1 cellular context compared by ENCODE assay signal in the genomic region with DNA sequence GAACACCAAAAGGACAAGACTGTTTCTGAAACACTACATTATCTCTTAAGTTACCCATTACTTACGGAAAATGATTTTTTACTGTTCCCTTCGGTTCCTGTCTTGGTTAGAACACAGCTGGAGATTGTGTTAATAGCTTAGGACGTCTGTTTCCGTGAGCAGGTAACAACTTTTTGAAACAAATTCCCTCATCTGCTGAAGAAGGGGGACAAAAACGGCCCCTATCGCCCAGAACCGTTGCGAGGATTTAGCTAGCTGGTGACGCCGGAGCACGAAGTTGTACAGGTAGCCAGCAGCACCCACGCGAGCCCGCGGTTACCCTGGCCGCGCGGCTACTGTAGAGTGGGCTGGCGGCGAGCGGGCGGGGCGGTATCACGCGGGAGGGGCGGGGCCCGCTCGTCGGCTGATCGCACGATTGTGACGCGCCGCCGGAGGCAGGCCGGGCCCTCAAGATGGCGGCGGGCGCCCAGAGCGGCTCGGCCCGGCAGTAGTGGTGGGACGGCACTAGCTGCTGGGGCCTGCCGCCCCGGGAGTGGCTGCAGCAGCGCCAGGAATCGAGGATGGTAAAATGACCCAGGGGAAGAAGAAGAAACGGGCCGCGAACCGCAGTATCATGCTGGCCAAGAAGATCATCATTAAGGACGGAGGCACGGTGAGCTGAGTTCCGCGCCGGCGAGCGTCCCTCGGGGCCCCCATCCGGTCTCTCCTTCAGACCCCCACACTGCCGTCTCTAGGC.
A peak's percentile ranks its signal among the peaks of the same experiment; 100 is the strongest.
TF ChIP-seq lines count a peak whose summit lies in the region.

No MANE protein-coding gene starts in this region.

TF ChIP-seq in GM12878, 131 proteins besides CTCF, POLR2A, EP300 and RAD21 (continued from another document and continues in another):
- TF ChIP-seq, protein P1, sequence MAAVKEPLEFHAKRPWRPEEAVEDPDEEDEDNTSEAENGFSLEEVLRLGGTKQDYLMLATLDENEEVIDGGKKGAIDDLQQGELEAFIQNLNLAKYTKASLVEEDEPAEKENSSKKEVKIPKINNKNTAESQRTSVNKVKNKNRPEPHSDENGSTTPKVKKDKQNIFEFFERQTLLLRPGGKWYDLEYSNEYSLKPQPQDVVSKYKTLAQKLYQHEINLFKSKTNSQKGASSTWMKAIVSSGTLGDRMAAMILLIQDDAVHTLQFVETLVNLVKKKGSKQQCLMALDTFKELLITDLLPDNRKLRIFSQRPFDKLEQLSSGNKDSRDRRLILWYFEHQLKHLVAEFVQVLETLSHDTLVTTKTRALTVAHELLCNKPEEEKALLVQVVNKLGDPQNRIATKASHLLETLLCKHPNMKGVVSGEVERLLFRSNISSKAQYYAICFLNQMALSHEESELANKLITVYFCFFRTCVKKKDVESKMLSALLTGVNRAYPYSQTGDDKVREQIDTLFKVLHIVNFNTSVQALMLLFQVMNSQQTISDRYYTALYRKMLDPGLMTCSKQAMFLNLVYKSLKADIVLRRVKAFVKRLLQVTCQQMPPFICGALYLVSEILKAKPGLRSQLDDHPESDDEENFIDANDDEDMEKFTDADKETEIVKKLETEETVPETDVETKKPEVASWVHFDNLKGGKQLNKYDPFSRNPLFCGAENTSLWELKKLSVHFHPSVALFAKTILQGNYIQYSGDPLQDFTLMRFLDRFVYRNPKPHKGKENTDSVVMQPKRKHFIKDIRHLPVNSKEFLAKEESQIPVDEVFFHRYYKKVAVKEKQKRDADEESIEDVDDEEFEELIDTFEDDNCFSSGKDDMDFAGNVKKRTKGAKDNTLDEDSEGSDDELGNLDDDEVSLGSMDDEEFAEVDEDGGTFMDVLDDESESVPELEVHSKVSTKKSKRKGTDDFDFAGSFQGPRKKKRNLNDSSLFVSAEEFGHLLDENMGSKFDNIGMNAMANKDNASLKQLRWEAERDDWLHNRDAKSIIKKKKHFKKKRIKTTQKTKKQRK (IDR thresholded peaks at IDR 0.05; ENCODE audit: low read depth, low read length) = no peak
- TF ChIP-seq E2F4 (IDR thresholded peaks at IDR 0.05; ENCODE audit: low read depth, low read length) (no peak), CHD4 (IDR thresholded peaks at IDR 0.05) (no peak), IRF3 (IDR thresholded peaks at IDR 0.05) (no peak), NRF1 (conservative IDR thresholded peaks at IDR 0.05; ENCODE audit: low read depth, low read length) (no peak; the same call in 1 of the 2 replicates), IKZF2 (IDR thresholded peaks at IDR 0.05) (peak in 1 of 2 experiments; percentile 24; a peak in 1 of 4 replicates), LARP7 (IDR thresholded peaks at IDR 0.05) (no peak), ESRRA (IDR thresholded peaks at IDR 0.05; ENCODE audit: low read length) (no peak), ZBED1 (IDR thresholded peaks at IDR 0.05; ENCODE audit: borderline replicate concordance) (0 out of 2 replicates have a peak, but pooled peaks have one; percentile 38), TCF3 (IDR thresholded peaks at IDR 0.05; ENCODE audit: borderline replicate concordance, insufficient read depth, low read depth, low read length) (no peak), SIX5 (IDR thresholded peaks at IDR 0.05; ENCODE audit: low read depth, low read length, severe bottlenecking) (no peak), CREB1 (IDR thresholded peaks at IDR 0.05; ENCODE audit: low read depth) (peak; percentile 93), HSF1 (IDR thresholded peaks at IDR 0.05; ENCODE audit: low read depth, low read length) (no peak), BHLHE40 (IDR thresholded peaks at IDR 0.05; ENCODE audit: borderline replicate concordance in 1 of 2, low read depth in 2 of 2, low read length in 1 of 2) (peak; percentile 87 to 95), HCFC1 (IDR thresholded peaks at IDR 0.05; ENCODE audit: low read length) (no peak; the same call in 1 of the 2 replicates), SMARCA5 (IDR thresholded peaks at IDR 0.05) (peak; percentile 67), POLR2AphosphoS2 (IDR thresholded peaks at IDR 0.05; ENCODE audit: low read depth, low read length) (peak; percentile 87), NBN (IDR thresholded peaks at IDR 0.05) (peak; percentile 74), BMI1 (IDR thresholded peaks at IDR 0.05; ENCODE audit: borderline replicate concordance) (no peak), SREBF2 (IDR thresholded peaks at IDR 0.05; ENCODE audit: low read length) (peak; percentile 56; the same call in 1 of the 2 replicates), IRF4 (IDR thresholded peaks at IDR 0.05; ENCODE audit: low read depth, low read length) (no peak), SMC3 (IDR thresholded peaks at IDR 0.05; ENCODE audit: borderline replicate concordance, low read length) (0 out of 2 replicates have a peak, but pooled peaks have one; percentile 8), FOS (IDR thresholded peaks at IDR 0.05; ENCODE audit: borderline replicate concordance, extremely low read depth, insufficient read length) (no peak), TAF1 (IDR thresholded peaks at IDR 0.05; ENCODE audit: borderline replicate concordance, low read depth, low read length) (peak; percentile 97), YY1 (IDR thresholded peaks at IDR 0.05; ENCODE audit: low read depth, low read length) (peak; percentile 98), USF1 (IDR thresholded peaks at IDR 0.05; ENCODE audit: borderline replicate concordance, extremely low read length, insufficient read depth, low read depth, low read length) (peak; percentile 26), PAX5 (IDR thresholded peaks at IDR 0.05; ENCODE audit: borderline replicate concordance, low read depth, low read length) (no peak; the same call in 1 of the 2 replicates), ASH2L (IDR thresholded peaks at IDR 0.05; ENCODE audit: borderline replicate concordance, low read depth) (no peak), SIN3A (IDR thresholded peaks at IDR 0.05; ENCODE audit: low read depth, low read length) (0 out of 2 replicates have a peak, but pooled peaks have one; percentile 64), CBX5 (IDR thresholded peaks at IDR 0.05; ENCODE audit: low read depth) (peak; percentile 47; the same call in 1 of the 2 replicates)
- TF ChIP-seq, protein P2, sequence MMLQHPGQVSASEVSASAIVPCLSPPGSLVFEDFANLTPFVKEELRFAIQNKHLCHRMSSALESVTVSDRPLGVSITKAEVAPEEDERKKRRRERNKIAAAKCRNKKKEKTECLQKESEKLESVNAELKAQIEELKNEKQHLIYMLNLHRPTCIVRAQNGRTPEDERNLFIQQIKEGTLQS (IDR thresholded peaks at IDR 0.05; ENCODE audit: borderline replicate concordance, extremely low read depth, low read depth, low read length) = no peak
- TF ChIP-seq, protein P3, sequence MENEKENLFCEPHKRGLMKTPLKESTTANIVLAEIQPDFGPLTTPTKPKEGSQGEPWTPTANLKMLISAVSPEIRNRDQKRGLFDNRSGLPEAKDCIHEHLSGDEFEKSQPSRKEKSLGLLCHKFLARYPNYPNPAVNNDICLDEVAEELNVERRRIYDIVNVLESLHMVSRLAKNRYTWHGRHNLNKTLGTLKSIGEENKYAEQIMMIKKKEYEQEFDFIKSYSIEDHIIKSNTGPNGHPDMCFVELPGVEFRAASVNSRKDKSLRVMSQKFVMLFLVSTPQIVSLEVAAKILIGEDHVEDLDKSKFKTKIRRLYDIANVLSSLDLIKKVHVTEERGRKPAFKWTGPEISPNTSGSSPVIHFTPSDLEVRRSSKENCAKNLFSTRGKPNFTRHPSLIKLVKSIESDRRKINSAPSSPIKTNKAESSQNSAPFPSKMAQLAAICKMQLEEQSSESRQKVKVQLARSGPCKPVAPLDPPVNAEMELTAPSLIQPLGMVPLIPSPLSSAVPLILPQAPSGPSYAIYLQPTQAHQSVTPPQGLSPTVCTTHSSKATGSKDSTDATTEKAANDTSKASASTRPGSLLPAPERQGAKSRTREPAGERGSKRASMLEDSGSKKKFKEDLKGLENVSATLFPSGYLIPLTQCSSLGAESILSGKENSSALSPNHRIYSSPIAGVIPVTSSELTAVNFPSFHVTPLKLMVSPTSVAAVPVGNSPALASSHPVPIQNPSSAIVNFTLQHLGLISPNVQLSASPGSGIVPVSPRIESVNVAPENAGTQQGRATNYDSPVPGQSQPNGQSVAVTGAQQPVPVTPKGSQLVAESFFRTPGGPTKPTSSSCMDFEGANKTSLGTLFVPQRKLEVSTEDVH (IDR thresholded peaks at IDR 0.05; ENCODE audit: low read depth, partially characterized antibody) = no peak
- TF ChIP-seq, protein P4, sequence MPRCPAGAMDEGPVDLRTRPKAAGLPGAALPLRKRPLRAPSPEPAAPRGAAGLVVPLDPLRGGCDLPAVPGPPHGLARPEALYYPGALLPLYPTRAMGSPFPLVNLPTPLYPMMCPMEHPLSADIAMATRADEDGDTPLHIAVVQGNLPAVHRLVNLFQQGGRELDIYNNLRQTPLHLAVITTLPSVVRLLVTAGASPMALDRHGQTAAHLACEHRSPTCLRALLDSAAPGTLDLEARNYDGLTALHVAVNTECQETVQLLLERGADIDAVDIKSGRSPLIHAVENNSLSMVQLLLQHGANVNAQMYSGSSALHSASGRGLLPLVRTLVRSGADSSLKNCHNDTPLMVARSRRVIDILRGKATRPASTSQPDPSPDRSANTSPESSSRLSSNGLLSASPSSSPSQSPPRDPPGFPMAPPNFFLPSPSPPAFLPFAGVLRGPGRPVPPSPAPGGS (IDR thresholded peaks at IDR 0.05; ENCODE audit: borderline replicate concordance, insufficient read depth, low read depth, low read length, poor library complexity, severe bottlenecking) = peak; percentile 54
- TF ChIP-seq, protein P5, sequence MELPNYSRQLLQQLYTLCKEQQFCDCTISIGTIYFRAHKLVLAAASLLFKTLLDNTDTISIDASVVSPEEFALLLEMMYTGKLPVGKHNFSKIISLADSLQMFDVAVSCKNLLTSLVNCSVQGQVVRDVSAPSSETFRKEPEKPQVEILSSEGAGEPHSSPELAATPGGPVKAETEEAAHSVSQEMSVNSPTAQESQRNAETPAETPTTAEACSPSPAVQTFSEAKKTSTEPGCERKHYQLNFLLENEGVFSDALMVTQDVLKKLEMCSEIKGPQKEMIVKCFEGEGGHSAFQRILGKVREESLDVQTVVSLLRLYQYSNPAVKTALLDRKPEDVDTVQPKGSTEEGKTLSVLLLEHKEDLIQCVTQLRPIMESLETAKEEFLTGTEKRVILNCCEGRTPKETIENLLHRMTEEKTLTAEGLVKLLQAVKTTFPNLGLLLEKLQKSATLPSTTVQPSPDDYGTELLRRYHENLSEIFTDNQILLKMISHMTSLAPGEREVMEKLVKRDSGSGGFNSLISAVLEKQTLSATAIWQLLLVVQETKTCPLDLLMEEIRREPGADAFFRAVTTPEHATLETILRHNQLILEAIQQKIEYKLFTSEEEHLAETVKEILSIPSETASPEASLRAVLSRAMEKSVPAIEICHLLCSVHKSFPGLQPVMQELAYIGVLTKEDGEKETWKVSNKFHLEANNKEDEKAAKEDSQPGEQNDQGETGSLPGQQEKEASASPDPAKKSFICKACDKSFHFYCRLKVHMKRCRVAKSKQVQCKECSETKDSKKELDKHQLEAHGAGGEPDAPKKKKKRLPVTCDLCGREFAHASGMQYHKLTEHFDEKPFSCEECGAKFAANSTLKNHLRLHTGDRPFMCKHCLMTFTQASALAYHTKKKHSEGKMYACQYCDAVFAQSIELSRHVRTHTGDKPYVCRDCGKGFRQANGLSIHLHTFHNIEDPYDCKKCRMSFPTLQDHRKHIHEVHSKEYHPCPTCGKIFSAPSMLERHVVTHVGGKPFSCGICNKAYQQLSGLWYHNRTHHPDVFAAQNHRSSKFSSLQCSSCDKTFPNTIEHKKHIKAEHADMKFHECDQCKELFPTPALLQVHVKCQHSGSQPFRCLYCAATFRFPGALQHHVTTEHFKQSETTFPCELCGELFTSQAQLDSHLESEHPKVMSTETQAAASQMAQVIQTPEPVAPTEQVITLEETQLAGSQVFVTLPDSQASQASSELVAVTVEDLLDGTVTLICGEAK (IDR thresholded peaks at IDR 0.05; ENCODE audit: borderline replicate concordance) = peak; percentile 39; the same call in 1 of the 2 replicates
- TF ChIP-seq, protein P6, sequence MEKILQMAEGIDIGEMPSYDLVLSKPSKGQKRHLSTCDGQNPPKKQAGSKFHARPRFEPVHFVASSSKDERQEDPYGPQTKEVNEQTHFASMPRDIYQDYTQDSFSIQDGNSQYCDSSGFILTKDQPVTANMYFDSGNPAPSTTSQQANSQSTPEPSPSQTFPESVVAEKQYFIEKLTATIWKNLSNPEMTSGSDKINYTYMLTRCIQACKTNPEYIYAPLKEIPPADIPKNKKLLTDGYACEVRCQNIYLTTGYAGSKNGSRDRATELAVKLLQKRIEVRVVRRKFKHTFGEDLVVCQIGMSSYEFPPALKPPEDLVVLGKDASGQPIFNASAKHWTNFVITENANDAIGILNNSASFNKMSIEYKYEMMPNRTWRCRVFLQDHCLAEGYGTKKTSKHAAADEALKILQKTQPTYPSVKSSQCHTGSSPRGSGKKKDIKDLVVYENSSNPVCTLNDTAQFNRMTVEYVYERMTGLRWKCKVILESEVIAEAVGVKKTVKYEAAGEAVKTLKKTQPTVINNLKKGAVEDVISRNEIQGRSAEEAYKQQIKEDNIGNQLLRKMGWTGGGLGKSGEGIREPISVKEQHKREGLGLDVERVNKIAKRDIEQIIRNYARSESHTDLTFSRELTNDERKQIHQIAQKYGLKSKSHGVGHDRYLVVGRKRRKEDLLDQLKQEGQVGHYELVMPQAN (conservative IDR thresholded peaks at IDR 0.05) = peak; percentile 66; the same call in 1 of the 2 replicates
